ENCODE assay signal across 1 cellular context in the genomic region with DNA sequence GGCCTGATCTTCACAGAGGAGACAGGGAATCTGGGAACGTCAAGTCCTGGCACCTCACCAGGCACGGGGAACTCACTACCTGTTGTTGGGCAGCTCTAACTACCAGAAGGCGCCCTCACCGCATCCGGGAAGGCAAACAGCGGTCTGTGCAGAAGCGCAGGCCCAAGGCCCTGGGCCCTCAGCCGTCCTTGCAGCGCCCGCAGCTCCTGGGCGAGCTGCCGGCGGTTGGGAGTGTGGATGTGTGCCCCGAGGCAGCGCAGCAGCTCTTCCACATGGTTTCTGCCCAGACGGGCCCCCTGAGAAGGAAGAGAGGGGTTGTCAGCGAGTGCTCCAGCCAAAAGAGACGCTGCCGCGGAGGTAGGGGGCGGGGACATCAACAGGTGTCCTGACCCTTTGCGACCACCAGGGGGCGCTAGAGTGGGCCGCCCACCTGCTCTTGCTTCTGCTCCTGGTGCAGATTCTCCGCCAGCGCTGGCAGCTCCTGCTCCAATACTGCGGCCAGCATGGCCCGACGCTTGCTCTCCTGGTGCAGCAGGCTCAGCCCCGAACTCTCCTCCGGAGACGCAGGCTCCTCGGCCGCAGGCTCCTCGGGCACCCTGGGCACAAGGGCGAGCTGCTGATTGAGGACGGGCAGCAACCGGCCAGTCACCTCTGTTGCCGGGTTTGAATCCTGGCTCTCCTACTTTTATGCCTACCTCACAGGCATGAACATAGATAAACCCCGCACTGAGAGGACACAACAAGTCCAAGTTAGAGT.
TF ChIP-seq lines count a peak whose summit lies in the region.

No MANE protein-coding gene starts in this region.

TF ChIP-seq in IMR-90, 13 proteins besides CTCF, POLR2A, EP300 and RAD21 (continued from another document):
- TF ChIP-seq, protein P1, sequence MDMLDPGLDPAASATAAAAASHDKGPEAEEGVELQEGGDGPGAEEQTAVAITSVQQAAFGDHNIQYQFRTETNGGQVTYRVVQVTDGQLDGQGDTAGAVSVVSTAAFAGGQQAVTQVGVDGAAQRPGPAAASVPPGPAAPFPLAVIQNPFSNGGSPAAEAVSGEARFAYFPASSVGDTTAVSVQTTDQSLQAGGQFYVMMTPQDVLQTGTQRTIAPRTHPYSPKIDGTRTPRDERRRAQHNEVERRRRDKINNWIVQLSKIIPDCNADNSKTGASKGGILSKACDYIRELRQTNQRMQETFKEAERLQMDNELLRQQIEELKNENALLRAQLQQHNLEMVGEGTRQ (IDR thresholded peaks at IDR 0.05; ENCODE audit: low read depth, low read length), result no peak
